25 cellular contexts compared by ENCODE assay signal in the genomic region with DNA sequence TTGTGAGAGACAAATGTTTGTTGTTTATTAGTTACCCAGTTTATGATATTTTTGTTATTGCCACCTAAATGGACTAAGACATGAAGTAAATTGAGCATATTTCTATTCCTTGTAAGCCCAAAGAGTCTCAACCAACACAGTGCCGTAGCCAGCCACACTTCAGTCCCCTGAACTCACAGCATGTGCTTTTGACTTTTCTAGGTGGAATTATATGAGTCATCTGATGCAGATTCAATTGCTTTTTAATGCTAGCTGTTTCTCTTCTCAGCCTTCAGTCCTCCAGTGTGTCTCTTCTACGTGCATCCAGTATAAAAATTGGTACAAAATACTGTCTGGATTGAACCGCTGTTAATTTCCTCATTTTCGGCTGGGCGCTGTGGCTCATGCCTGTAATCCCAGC. TPM values are rescaled to one million over a fixed set of nuclear protein-coding genes. Genes with fewer than 3 reads are reported as not detected.
A peak's percentile ranks its signal among the peaks of the same experiment; 100 is the strongest.
DNase-seq lines count a peak whose midpoint lies in the region; ATAC-seq, FAIRE-seq and TF ChIP-seq lines count a peak whose summit lies in the region.
"Had no signal": no experiment of that assay in that cellular context is flagged by ENCODE, and none has a peak within 500 bp of the region (broad histone marks: within the 10 kb centered on the region; RNA-seq: fewer than 3 reads in every experiment).

No MANE protein-coding gene starts in this region.

- H3K27me3 Mint-ChIP-seq in astrocyte (ENCODE audit: low read depth, unreplicated experiment): no peaks in the 10 kb centered on the region
- no peaks in the 10 kb centered on the region for H3K27me3 Mint-ChIP-seq in stimulated activated naive CD8-positive, alpha-beta T cell treated with anti-CD3 and anti-CD28 coated beads, Interleukin-15, amount 100 ng/mL, for 72 hours
- H3K27me3 Mint-ChIP-seq: CD4-positive, CD25-positive, alpha-beta regulatory T cell; naive thymus-derived CD4-positive, alpha-beta T cell; stimulated activated naive CD8-positive, alpha-beta T cell treated with anti-CD3 and anti-CD28 coated beads, Interleukin-15, Interleukin-2, amounts not matched to agents 100 ng/mL and 50 ng/mL, for 24 hours had no signal

- H3K4me1 ChIP-seq in astrocyte (ENCODE audit: insufficient read depth, low read length) (peaks cover 25% of the 10 kb centered on the region), fibroblast of lung (ENCODE audit: control insufficient read depth, extremely low read depth, insufficient read depth, low read length) (no peaks in the 10 kb centered on the region), osteoblast (ENCODE audit: insufficient read depth, low read length) (peaks cover 12% of the 10 kb centered on the region)
- H3K4me1 ChIP-seq: spleen had no signal

- H3K9ac ChIP-seq in astrocyte (ENCODE audit: low read length) (no peak overlapping the region), fibroblast of lung (ENCODE audit: insufficient read depth, low read length) (no peak overlapping the region)

- TF ChIP-seq CTCF in astrocyte (IDR thresholded peaks at IDR 0.05; ENCODE audit: insufficient read depth, low read depth, low read length) (no peak), fibroblast of lung (conservative IDR thresholded peaks at IDR 0.05 in 1 of 2, IDR thresholded peaks at IDR 0.05 in 1 of 2; ENCODE audit: low read depth in 1 of 2, low read length in 2 of 2) (no peak), osteoblast (IDR thresholded peaks at IDR 0.05; ENCODE audit: extremely low read depth, low read depth, low read length) (no peak)

- H3K27ac ChIP-seq in astrocyte (ENCODE audit: low read depth, low read length) (no peak overlapping the region), fibroblast of lung (ENCODE audit: insufficient read depth, low read length) (no peak overlapping the region), osteoblast (ENCODE audit: low read depth, low read length) (no peak overlapping the region)
- H3K27ac ChIP-seq: gastroesophageal sphincter, RWPE1, spleen had no signal

- H3K4me2 ChIP-seq in astrocyte (ENCODE audit: low read length) (peak overlapping the region; percentile 17), fibroblast of lung (ENCODE audit: extremely low read depth, insufficient read depth, low read length) (no peak overlapping the region), osteoblast (ENCODE audit: insufficient read depth, low read length) (no peak overlapping the region)

- no peak overlapping the region for H3K4me3 ChIP-seq in astrocyte (ENCODE audit: insufficient read depth, low read depth, low read length)
- H3K4me3 ChIP-seq in fibroblast of lung (replicated peaks in 1 of 4; ENCODE audit: control extremely low read depth in 1 of 4, insufficient read depth in 1 of 4, low read depth in 3 of 4, low read length in 4 of 4): no peak overlapping the region
- no peak overlapping the region for H3K4me3 ChIP-seq in osteoblast (ENCODE audit: insufficient read depth, low read length)
- H3K4me3 ChIP-seq: breast epithelium, gastroesophageal sphincter, spleen had no signal

- no peak overlapping the region for H3K4me3 Mint-ChIP-seq in astrocyte (ENCODE audit: unreplicated experiment)
- H3K4me3 Mint-ChIP-seq in stimulated activated naive CD8-positive, alpha-beta T cell treated with anti-CD3 and anti-CD28 coated beads, Interleukin-15, amount 100 ng/mL, for 72 hours: no peak overlapping the region
- H3K4me3 Mint-ChIP-seq: CD4-positive, CD25-positive, alpha-beta regulatory T cell; naive thymus-derived CD4-positive, alpha-beta T cell; stimulated activated naive CD8-positive, alpha-beta T cell treated with anti-CD3 and anti-CD28 coated beads, Interleukin-15, Interleukin-2, amounts not matched to agents 100 ng/mL and 50 ng/mL, for 24 hours had no signal

- H3K36me3 Mint-ChIP-seq in astrocyte (ENCODE audit: low read depth, unreplicated experiment): no peaks in the 10 kb centered on the region
- H3K36me3 Mint-ChIP-seq: activated naive CD4-positive, alpha-beta T cell treated with anti-CD3 and anti-CD28 coated beads, Interleukin-2, amount 50 U/mL, for 72 hours; CD4-positive, CD25-positive, alpha-beta regulatory T cell; naive thymus-derived CD4-positive, alpha-beta T cell had no signal

- H3K9me3 ChIP-seq in astrocyte (ENCODE audit: insufficient read depth, low read depth, low read length) (no peaks in the 10 kb centered on the region), fibroblast of lung (ENCODE audit: control insufficient read depth, insufficient read depth, low read depth, low read length) (no peaks in the 10 kb centered on the region), osteoblast (ENCODE audit: low read depth, low read length) (no peaks in the 10 kb centered on the region)
- H3K9me3 ChIP-seq: breast epithelium, gastroesophageal sphincter, spleen had no signal

- H3K36me3 ChIP-seq in astrocyte (ENCODE audit: insufficient read depth, low read length) (no peaks in the 10 kb centered on the region), fibroblast of lung (ENCODE audit: control insufficient read depth, insufficient read depth, low read length) (no peaks in the 10 kb centered on the region), osteoblast (ENCODE audit: insufficient read depth, low read length) (no peaks in the 10 kb centered on the region)
- H3K36me3 ChIP-seq: breast epithelium, gastroesophageal sphincter, spleen had no signal

- no peak for ATAC-seq in GM18517 (IDR thresholded peaks at IDR 0.05; ENCODE audit: unreplicated experiment)
- no peak for ATAC-seq in stimulated activated naive CD8-positive, alpha-beta T cell treated with anti-CD3 and anti-CD28 coated beads, Interleukin-15, amount 100 ng/mL, for 72 hours
- ATAC-seq: activated CD4-positive, CD25-positive, alpha-beta regulatory T cell treated with anti-CD3 and anti-CD28 coated beads, Interleukin-2, amount 50 U/mL, for 24 hours; activated naive CD4-positive, alpha-beta T cell treated with anti-CD3 and anti-CD28 coated beads, Interleukin-2, amount 50 U/mL, for 72 hours; gastroesophageal sphincter; naive thymus-derived CD4-positive, alpha-beta T cell had no signal

- H3K27me3 ChIP-seq in astrocyte (ENCODE audit: insufficient read depth, low read length): no peaks in the 10 kb centered on the region
- H3K27me3 ChIP-seq in fibroblast of lung (ENCODE audit: control insufficient read depth, insufficient read depth, low read length): no peaks in the 10 kb centered on the region
- H3K27me3 ChIP-seq in osteoblast (ENCODE audit: insufficient read depth, low read length): no peaks in the 10 kb centered on the region
- H3K27me3 ChIP-seq: breast epithelium, gastroesophageal sphincter, spleen had no signal

- no peak overlapping the region for H3K27ac Mint-ChIP-seq in astrocyte (ENCODE audit: unreplicated experiment)
- H3K27ac Mint-ChIP-seq in stimulated activated naive CD8-positive, alpha-beta T cell treated with anti-CD3 and anti-CD28 coated beads, Interleukin-15, amount 100 ng/mL, for 72 hours: no peak overlapping the region
- H3K27ac Mint-ChIP-seq: activated naive CD4-positive, alpha-beta T cell treated with anti-CD3 and anti-CD28 coated beads, Interleukin-2, amount 50 U/mL, for 72 hours; CD4-positive, CD25-positive, alpha-beta regulatory T cell; stimulated activated naive CD8-positive, alpha-beta T cell treated with anti-CD3 and anti-CD28 coated beads, Interleukin-15, Interleukin-2, amounts not matched to agents 100 ng/mL and 50 ng/mL, for 24 hours had no signal

- no peaks in the 10 kb centered on the region for H3K79me2 ChIP-seq in astrocyte (ENCODE audit: insufficient read depth, low read length)
- no peaks in the 10 kb centered on the region for H3K79me2 ChIP-seq in fibroblast of lung (ENCODE audit: control insufficient read depth, insufficient read depth, low read length)
- no peaks in the 10 kb centered on the region for H3K79me2 ChIP-seq in osteoblast (ENCODE audit: insufficient read depth, low read length)

- FAIRE-seq in astrocyte (lab: Jason Lieb, UNC): no peak
- FAIRE-seq: HTR-8/SVneo had no signal

- DNase-seq in EL: peak; percentile 4
- peak; percentile 38 for DNase-seq in astrocyte (ENCODE audit: low read depth)
- peak; percentile 11 to 61 for DNase-seq in fibroblast of lung (ENCODE audit: low read depth in 2 of 2)
- peak; percentile 65 for DNase-seq in osteoblast (ENCODE audit: insufficient read length, low spot score, missing footprints)
- no peak for DNase-seq in NCI-H526 treated with DMSO at 0.1 percent for 48 hours (lab: John Stamatoyannopoulos, UW)
- DNase-seq in stimulated activated naive CD8-positive, alpha-beta T cell treated with anti-CD3 and anti-CD28 coated beads, Interleukin-15, amount 100 ng/mL, for 72 hours: no peak
- no peak for DNase-seq in COLO829 (ENCODE audit: low spot score)
- DNase-seq: CD4-positive, CD25-positive, alpha-beta regulatory T cell; DMS53; HCEC 1CT; mesendoderm; naive thymus-derived CD4-positive, alpha-beta T cell; NCI-H2029 treated with DMSO at 0.1 percent for 48 hours; NCI-H446 treated with DMSO at 0.1 percent for 48 hours; spleen; stimulated activated CD4-positive, alpha-beta T cell treated with anti-CD3 and anti-CD28 coated beads, Interleukin-4, amount 100 ng/mL, for 24 hours; trophoblast cell had no signal

- H2AFZ ChIP-seq in astrocyte (ENCODE audit: low read depth, low read length) (no peak overlapping the region), fibroblast of lung (ENCODE audit: low read length) (no peak overlapping the region), osteoblast (ENCODE audit: low read length) (no peak overlapping the region)

- H4K20me1 ChIP-seq in astrocyte (ENCODE audit: insufficient read depth, low read length): no peaks in the 10 kb centered on the region
- H4K20me1 ChIP-seq in fibroblast of lung (ENCODE audit: control insufficient read depth, extremely low read depth, insufficient read depth, low read length): no peaks in the 10 kb centered on the region
- H4K20me1 ChIP-seq in osteoblast (ENCODE audit: insufficient read depth, low read length): no peaks in the 10 kb centered on the region

- H3K9me3 Mint-ChIP-seq in astrocyte (ENCODE audit: unreplicated experiment): peaks cover under 1% of the 10 kb centered on the region
- H3K9me3 Mint-ChIP-seq in stimulated activated naive CD8-positive, alpha-beta T cell treated with anti-CD3 and anti-CD28 coated beads, Interleukin-15, amount 100 ng/mL, for 72 hours: no peaks in the 10 kb centered on the region
- H3K9me3 Mint-ChIP-seq: activated naive CD4-positive, alpha-beta T cell treated with anti-CD3 and anti-CD28 coated beads, Interleukin-2, amount 50 U/mL, for 72 hours; CD4-positive, CD25-positive, alpha-beta regulatory T cell; naive thymus-derived CD4-positive, alpha-beta T cell; stimulated activated naive CD8-positive, alpha-beta T cell treated with anti-CD3 and anti-CD28 coated beads, Interleukin-15, Interleukin-2, amounts not matched to agents 100 ng/mL and 50 ng/mL, for 24 hours had no signal

- H3K4me1 Mint-ChIP-seq in astrocyte (ENCODE audit: low read depth, unreplicated experiment): peaks cover 12% of the 10 kb centered on the region
- no peaks in the 10 kb centered on the region for H3K4me1 Mint-ChIP-seq in stimulated activated naive CD8-positive, alpha-beta T cell treated with anti-CD3 and anti-CD28 coated beads, Interleukin-15, amount 100 ng/mL, for 72 hours
- H3K4me1 Mint-ChIP-seq: CD4-positive, CD25-positive, alpha-beta regulatory T cell had no signal

RNA-seq across cellular contexts. Expression of gene IQCK, which starts 39.0 kb away (rescaled TPM):
- 5.9 and 7.9 TPM in 2 replicates for total RNA-seq in astrocyte
- 4.6 and 6.4 TPM in 2 replicates for total RNA-seq in fibroblast of lung
- 8.9 and 9.9 TPM in 2 replicates for polyA plus RNA-seq in fibroblast of lung
- 4.5 and 5.6 TPM in 2 replicates for polyA plus RNA-seq in fibroblast of lung (2012)
- polyA minus RNA-seq in fibroblast of lung (ENCODE audit: low replicate concordance): 0.11 and 3.2 TPM in 2 replicates
- total RNA-seq in osteoblast: 8.7 and 9.4 TPM in 2 replicates

RNA-seq across cellular contexts. Expression of gene KNOP1, which starts 39.0 kb away (rescaled TPM):
- total RNA-seq in astrocyte (22.7 and 22.9 TPM in 2 replicates), fibroblast of lung (7.8 and 9.2 TPM in 2 replicates), osteoblast (10.1 and 15.3 TPM in 2 replicates)
- 10.7 and 12.1 TPM in 2 replicates for polyA plus RNA-seq in fibroblast of lung
- polyA plus RNA-seq in fibroblast of lung (2012): 18.1 and 19.5 TPM in 2 replicates
- polyA minus RNA-seq in fibroblast of lung (ENCODE audit: low replicate concordance): 4.0 and 7.7 TPM in 2 replicates

Comparison
In these comparisons a context has a peak if more than half of its experiments do, and no peak if none do; other contexts are left out.
1. DNase-seq: peak in EL (single experiment), astrocyte (single experiment), fibroblast of lung (2 of 2) and osteoblast (single experiment); none in NCI-H526 treated with DMSO at 0.1 percent for 48 hours (single experiment), stimulated activated naive CD8-positive, alpha-beta T cell treated with anti-CD3 and anti-CD28 coated beads, Interleukin-15, amount 100 ng/mL, for 72 hours (0 of 2) and COLO829 (single experiment).